Comparison of ENCODE assay signal across 22 cellular contexts in genomic region chr2:143893340-143893739, GRCh38.
DNase-seq lines count a peak whose midpoint lies in the region; ATAC-seq and TF ChIP-seq lines count a peak whose summit lies in the region.
"Had no signal": no experiment of that assay in that cellular context is flagged by ENCODE, and none has a peak within 500 bp of the region (broad histone marks: within the 10 kb centered on the region; RNA-seq: fewer than 3 reads in every experiment).

No MANE protein-coding gene starts in this region.

- no peak overlapping the region for H3K4me3 ChIP-seq in naive thymus-derived CD4-positive, alpha-beta T cell (ENCODE audit: low read length)
- H3K4me3 ChIP-seq: BLaER1, K562, MG63, SJSA1 had no signal

- no peak overlapping the region for H3K4me3 Mint-ChIP-seq in naive thymus-derived CD4-positive, alpha-beta T cell
- H3K4me3 Mint-ChIP-seq: CD4-positive, alpha-beta T cell had no signal

- H3K27ac Mint-ChIP-seq in naive thymus-derived CD4-positive, alpha-beta T cell, result no peak overlapping the region
- H3K27ac Mint-ChIP-seq: CD4-positive, alpha-beta T cell had no signal

- ATAC-seq in SK-N-SH treated with all-trans-retinoic acid at 6 μM for 48 hours, result no peak
- no peak for ATAC-seq in naive thymus-derived CD4-positive, alpha-beta T cell
- ATAC-seq: HepG2, K562, Right ventricle myocardium inferior had no signal

- no peaks in the 10 kb centered on the region for H3K36me3 ChIP-seq in naive thymus-derived CD4-positive, alpha-beta T cell (ENCODE audit: control insufficient read depth in 2 of 3, insufficient read depth in 3 of 3, low read length in 3 of 3)
- H3K36me3 ChIP-seq: BLaER1, MG63, SJSA1 had no signal

- POLR2A ChIA-PET in naive thymus-derived CD4-positive, alpha-beta T cell (lab: Charles Lee), result no interaction called here

- no peaks in the 10 kb centered on the region for H3K36me3 Mint-ChIP-seq in naive thymus-derived CD4-positive, alpha-beta T cell

- H3K27ac ChIP-seq in naive thymus-derived CD4-positive, alpha-beta T cell (ENCODE audit: low read depth, low read length), result no peak overlapping the region
- H3K27ac ChIP-seq: BLaER1, SJSA1 had no signal

- intact Hi-C loops in naive thymus-derived CD4-positive, alpha-beta T cell (cut with micrococcal nuclease), result no loop called here

- no peaks in the 10 kb centered on the region for H3K4me1 ChIP-seq in naive thymus-derived CD4-positive, alpha-beta T cell (ENCODE audit: control insufficient read depth in 2 of 2, insufficient read depth in 2 of 2, low read length in 2 of 2)
- H3K4me1 ChIP-seq: BLaER1 had no signal

- no peaks in the 10 kb centered on the region for H3K27me3 ChIP-seq in naive thymus-derived CD4-positive, alpha-beta T cell (ENCODE audit: control insufficient read depth in 2 of 2, insufficient read depth in 2 of 2, low read length in 2 of 2)
- H3K27me3 ChIP-seq: BLaER1, MG63, SJSA1 had no signal

- H3K9me3 ChIP-seq in naive thymus-derived CD4-positive, alpha-beta T cell (ENCODE audit: control insufficient read depth in 2 of 3, low read length in 3 of 3), result no peaks in the 10 kb centered on the region
- H3K9me3 ChIP-seq: BLaER1, MG63, SJSA1 had no signal

- no peaks in the 10 kb centered on the region for H3K4me1 Mint-ChIP-seq in naive thymus-derived CD4-positive, alpha-beta T cell

- DNase-seq in HT1080 (ENCODE audit: low read depth) (peak; percentile 9), iPS-NIHi7 (ENCODE audit: extremely low spot score) (peak; percentile 15), GDM1 (lab: John Stamatoyannopoulos, UW) (no peak), NCI-H2107 (lab: John Stamatoyannopoulos, UW) (no peak), NCI-H510A treated with DMSO at 0.1 percent for 48 hours (lab: John Stamatoyannopoulos, UW) (no peak)
- no peak for DNase-seq in naive thymus-derived CD4-positive, alpha-beta T cell
- DNase-seq: CD4-positive, alpha-beta T cell; COR-L47; DMS79 treated with DMSO at 0.1 percent for 48 hours; MG63; NCI-H1417; NCI-H187 treated with DMSO at 0.1 percent for 48 hours; NCI-H2227 treated with DMSO at 0.1 percent for 48 hours; NCI-H510A; NCI-H82; SW 1271 had no signal

- peaks cover 0 to 3% (median 0%) of the 10 kb centered on the region in 11 donors for H3K9me3 Mint-ChIP-seq in naive thymus-derived CD4-positive, alpha-beta T cell
- H3K9me3 Mint-ChIP-seq: CD4-positive, alpha-beta T cell had no signal

- H3K27me3 Mint-ChIP-seq in naive thymus-derived CD4-positive, alpha-beta T cell, result peaks cover 5 to 22% (median 14%) of the 10 kb centered on the region in 5 donors

- CTCF ChIA-PET in naive thymus-derived CD4-positive, alpha-beta T cell (lab: Charles Lee), result no interaction called here

TF ChIP-seq in SK-N-SH treated with all-trans-retinoic acid at 6 μM for 48 hours, 23 proteins besides CTCF, POLR2A, EP300 and RAD21:
- TF ChIP-seq ZFP30 (CRISPR knock-in tag; IDR thresholded peaks at IDR 0.05) (no peak), TSHZ2 (CRISPR knock-in tag; IDR thresholded peaks at IDR 0.05) (peak; percentile 24; the same call in 1 of the 2 replicates), BACH2 (CRISPR knock-in tag; IDR thresholded peaks at IDR 0.05; ENCODE audit: borderline replicate concordance) (no peak), CSDC2 (CRISPR knock-in tag; IDR thresholded peaks at IDR 0.05) (no peak), SNAI2 (CRISPR knock-in tag; IDR thresholded peaks at IDR 0.05) (no peak), ARNTL (CRISPR knock-in tag; IDR thresholded peaks at IDR 0.05; ENCODE audit: borderline replicate concordance, low read depth) (no peak), TCF4 (CRISPR knock-in tag; IDR thresholded peaks at IDR 0.05; ENCODE audit: borderline replicate concordance) (peak; percentile 47; the same call in 1 of the 2 replicates), ZFP3 (CRISPR knock-in tag; IDR thresholded peaks at IDR 0.05) (no peak), OSR1 (CRISPR knock-in tag; IDR thresholded peaks at IDR 0.05) (no peak), ZNF565 (CRISPR knock-in tag; conservative IDR thresholded peaks at IDR 0.05; ENCODE audit: low read depth) (no peak)

Comparison
In these comparisons a context has a peak if more than half of its experiments do, and no peak if none do; other contexts are left out.
1. DNase-seq: peak in HT1080 (single experiment) and iPS-NIHi7 (single experiment); none in GDM1 (single experiment), NCI-H2107 (single experiment), naive thymus-derived CD4-positive, alpha-beta T cell (0 of 9) and NCI-H510A treated with DMSO at 0.1 percent for 48 hours (single experiment).